Comparison of ENCODE assay signal across 8 cellular contexts in genomic region chr4:101282076-101282844, GRCh38.
DNase-seq lines count a peak whose midpoint lies in the region; ATAC-seq and TF ChIP-seq lines count a peak whose summit lies in the region.

No MANE protein-coding gene starts in this region.

- CTCF ChIA-PET in activated CD8-positive, alpha-beta memory T cell treated with anti-CD3 and anti-CD28 coated beads, Interleukin-2, amount 10 ng/mL, durations not matched to agents 7 days and 5 days (lab: Charles Lee): no interaction called here

- TF ChIP-seq POLR2A in transverse colon (IDR thresholded peaks at IDR 0.05): no peak

- intact Hi-C loops in transverse colon (cut with DNase I; ENCODE audit: low total_unique reads): no loop called here

- in situ Hi-C loops in transverse colon (cut with MboI; ENCODE audit: low pct_ligation_motif_present in 1 of 4, low pct_unique_long_range_greater_than_20kb in 1 of 4, low sequenced_read_pairs in 3 of 4): no loop called here

- peak; percentile 48 for DNase-seq in activated CD8-positive, alpha-beta memory T cell treated with anti-CD3 and anti-CD28 coated beads, Interleukin-2, amount 10 ng/mL, durations not matched to agents 7 days and 5 days
- peak; percentile 69 for DNase-seq in natural killer cell treated with Interleukin-12 subunit alpha and Interleukin-12 subunit beta and Interleukin-15 and Interleukin-18, amount 100 ng/mL, for 72 hours (ENCODE audit: low spot score)
- DNase-seq in NCI-H146 treated with DMSO at 0.1 percent for 48 hours (lab: John Stamatoyannopoulos, UW; ENCODE audit: unreplicated experiment): no peak
- no peak for DNase-seq in transverse colon
- no peak for DNase-seq in DMS153 (lab: John Stamatoyannopoulos, UW)

- H3K27ac ChIP-seq in transverse colon: no peak overlapping the region

- no peak for TF ChIP-seq EP300 in transverse colon (IDR thresholded peaks at IDR 0.05; ENCODE audit: low read depth)

- whole genome bisulfite sequencing in transverse colon (ENCODE audit: low coverage in 1 of 2), 2 donors: 75 to 81% methylated on average over 3 to 4 of the region's 4 CpGs

- no peaks in the 10 kb centered on the region for H3K27me3 ChIP-seq in transverse colon

- TF ChIP-seq CTCF in transverse colon (IDR thresholded peaks at IDR 0.05): no peak

- no peaks in the 10 kb centered on the region for H3K27me3 Mint-ChIP-seq in activated CD8-positive, alpha-beta memory T cell treated with anti-CD3 and anti-CD28 coated beads, Interleukin-2, amount 10 ng/mL, durations not matched to agents 7 days and 5 days
- H3K27me3 Mint-ChIP-seq in natural killer cell treated with Interleukin-12 subunit alpha and Interleukin-12 subunit beta and Interleukin-15 and Interleukin-18, amount 100 ng/mL, for 72 hours: no peaks in the 10 kb centered on the region

- H3K36me3 ChIP-seq in transverse colon: no peaks in the 10 kb centered on the region

- peaks cover 38% of the 10 kb centered on the region for H3K4me1 Mint-ChIP-seq in activated CD8-positive, alpha-beta memory T cell treated with anti-CD3 and anti-CD28 coated beads, Interleukin-2, amount 10 ng/mL, durations not matched to agents 7 days and 5 days
- peaks cover 53 to 64% of the 10 kb centered on the region in 2 donors for H3K4me1 Mint-ChIP-seq in natural killer cell treated with Interleukin-12 subunit alpha and Interleukin-12 subunit beta and Interleukin-15 and Interleukin-18, amount 100 ng/mL, for 72 hours (ENCODE audit: low read depth in 2 of 2)

- no peak overlapping the region for H3K4me3 ChIP-seq in transverse colon

- no peak overlapping the region for H3K27ac Mint-ChIP-seq in activated CD8-positive, alpha-beta memory T cell treated with anti-CD3 and anti-CD28 coated beads, Interleukin-2, amount 10 ng/mL, durations not matched to agents 7 days and 5 days
- peak overlapping the region; percentile 60 to 91 for H3K27ac Mint-ChIP-seq in natural killer cell treated with Interleukin-12 subunit alpha and Interleukin-12 subunit beta and Interleukin-15 and Interleukin-18, amount 100 ng/mL, for 72 hours

- peaks cover 7% of the 10 kb centered on the region for H3K36me3 Mint-ChIP-seq in activated CD8-positive, alpha-beta memory T cell treated with anti-CD3 and anti-CD28 coated beads, Interleukin-2, amount 10 ng/mL, durations not matched to agents 7 days and 5 days
- H3K36me3 Mint-ChIP-seq in natural killer cell treated with Interleukin-12 subunit alpha and Interleukin-12 subunit beta and Interleukin-15 and Interleukin-18, amount 100 ng/mL, for 72 hours: no peaks in the 10 kb centered on the region

- H3K9me3 ChIP-seq in transverse colon: no peaks in the 10 kb centered on the region

- H3K9me3 Mint-ChIP-seq in activated CD8-positive, alpha-beta memory T cell treated with anti-CD3 and anti-CD28 coated beads, Interleukin-2, amount 10 ng/mL, durations not matched to agents 7 days and 5 days (ENCODE audit: low read depth): peaks cover 3% of the 10 kb centered on the region
- no peaks in the 10 kb centered on the region for H3K9me3 Mint-ChIP-seq in natural killer cell treated with Interleukin-12 subunit alpha and Interleukin-12 subunit beta and Interleukin-15 and Interleukin-18, amount 100 ng/mL, for 72 hours

- ATAC-seq in GM18498 (IDR thresholded peaks at IDR 0.05; ENCODE audit: unreplicated experiment): peak; percentile 49
- peak; percentile 57 for ATAC-seq in HG03025 (IDR thresholded peaks at IDR 0.05; ENCODE audit: low FRiP score, unreplicated experiment)
- ATAC-seq in activated CD8-positive, alpha-beta memory T cell treated with anti-CD3 and anti-CD28 coated beads, Interleukin-2, amount 10 ng/mL, durations not matched to agents 7 days and 5 days: peak; percentile 53
- ATAC-seq in natural killer cell treated with Interleukin-12 subunit alpha and Interleukin-12 subunit beta and Interleukin-15 and Interleukin-18, amount 100 ng/mL, for 72 hours: peak; percentile 74 to 88
- no peak for ATAC-seq in GM19463 (IDR thresholded peaks at IDR 0.05; ENCODE audit: unreplicated experiment)

- H3K4me3 Mint-ChIP-seq in activated CD8-positive, alpha-beta memory T cell treated with anti-CD3 and anti-CD28 coated beads, Interleukin-2, amount 10 ng/mL, durations not matched to agents 7 days and 5 days: no peak overlapping the region
- H3K4me3 Mint-ChIP-seq in natural killer cell treated with Interleukin-12 subunit alpha and Interleukin-12 subunit beta and Interleukin-15 and Interleukin-18, amount 100 ng/mL, for 72 hours: peak overlapping the region; percentile 57

- peaks cover 0 to 20% (median 3%) of the 10 kb centered on the region in 4 donors for H3K4me1 ChIP-seq in transverse colon

Comparison
In these comparisons a context has a peak if more than half of its experiments do, and no peak if none do; other contexts are left out.
1. DNase-seq: peak in activated CD8-positive, alpha-beta memory T cell treated with anti-CD3 and anti-CD28 coated beads, Interleukin-2, amount 10 ng/mL, durations not matched to agents 7 days and 5 days (single experiment) and natural killer cell treated with Interleukin-12 subunit alpha and Interleukin-12 subunit beta and Interleukin-15 and Interleukin-18, amount 100 ng/mL, for 72 hours (single experiment); none in NCI-H146 treated with DMSO at 0.1 percent for 48 hours (single experiment), transverse colon (single experiment) and DMS153 (single experiment).